Comparison of ENCODE assay signal across 8 cellular contexts in the genomic region with DNA sequence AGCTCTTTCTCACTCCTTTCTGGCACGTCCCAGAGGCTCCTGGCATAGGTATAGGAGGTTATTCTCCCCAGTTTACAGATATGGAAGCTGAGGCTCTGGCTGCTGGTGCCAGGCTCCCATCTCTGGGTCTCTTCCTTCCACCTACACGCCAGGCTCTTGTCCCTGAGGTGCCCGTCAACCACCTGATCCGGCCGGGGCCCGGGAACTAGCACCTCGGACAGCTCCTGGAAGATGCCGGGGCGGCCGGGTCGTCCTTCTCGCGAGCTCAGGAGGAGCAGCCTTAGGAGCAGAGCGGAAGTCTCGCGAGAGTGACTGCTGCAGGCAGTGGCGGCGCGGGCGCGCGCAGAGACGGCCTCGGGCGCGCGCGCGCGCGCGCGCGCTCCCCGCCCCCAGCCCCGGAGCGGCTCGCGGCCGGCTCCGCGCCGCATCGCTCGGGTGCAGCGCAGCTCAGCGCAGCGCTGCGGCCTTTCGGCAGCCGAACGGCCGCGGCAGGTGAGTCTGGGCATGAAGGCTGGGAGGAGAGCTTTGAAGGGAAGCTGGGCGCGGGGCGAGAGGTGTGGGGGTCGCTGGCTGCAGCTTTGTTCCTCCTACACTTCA. TPM values are rescaled to one million over a fixed set of nuclear protein-coding genes. Genes with fewer than 3 reads are reported as not detected.
DNase-seq lines count a peak whose midpoint lies in the region; ATAC-seq and TF ChIP-seq lines count a peak whose summit lies in the region.

A gene with protein sequence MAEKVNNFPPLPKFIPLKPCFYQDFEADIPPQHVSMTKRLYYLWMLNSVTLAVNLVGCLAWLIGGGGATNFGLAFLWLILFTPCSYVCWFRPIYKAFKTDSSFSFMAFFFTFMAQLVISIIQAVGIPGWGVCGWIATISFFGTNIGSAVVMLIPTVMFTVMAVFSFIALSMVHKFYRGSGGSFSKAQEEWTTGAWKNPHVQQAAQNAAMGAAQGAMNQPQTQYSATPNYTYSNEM (plus strand): TSS at position 382 of the 597 bp plus-strand sequence. CDS start 16,277 bp downstream, outside the sequence.

- no peaks in the 10 kb centered on the region for H3K9me3 ChIP-seq in left lung

- CTCF ChIA-PET in activated CD4-positive, alpha-beta memory T cell treated with anti-CD3 and anti-CD28 coated beads for 36 hours (lab: Charles Lee) = interaction anchor here (1.1 to 2.2 kb wide), 8 partner anchors 12 to 363 kb away, joined by 3 to 6 read pairs (median 4); a partner anchor contains a TSS

- POLR2A ChIA-PET in activated CD4-positive, alpha-beta memory T cell treated with anti-CD3 and anti-CD28 coated beads for 36 hours (lab: Charles Lee) = interaction anchor here (0.6 to 1.1 kb wide), 2 partner anchors 28 to 105 kb away, joined by 3 to 4 read pairs; a partner anchor contains a TSS

- H3K27ac Mint-ChIP-seq in activated CD4-positive, alpha-beta memory T cell treated with anti-CD3 and anti-CD28 coated beads for 36 hours = no peak within 1 kb of the TSS

- H3K4me3 Mint-ChIP-seq in activated CD4-positive, alpha-beta memory T cell treated with anti-CD3 and anti-CD28 coated beads for 36 hours = peak within 1 kb of the TSS; percentile 58

- H3K4me3 ChIP-seq in dorsolateral prefrontal cortex (peak within 1 kb of the TSS; percentile 64 to 97 (median 87)), left lung (peak within 1 kb of the TSS; percentile 51 to 69)

- TF ChIP-seq CTCF in dorsolateral prefrontal cortex (IDR thresholded peaks at IDR 0.05 in 54 of 56, conservative IDR thresholded peaks at IDR 0.05 in 2 of 56; ENCODE audit: low read depth in 1 of 56, partially characterized antibody in 56 of 56) (peak in 7 of 56 donors; percentile 9 to 29 (median 17)), left lung (IDR thresholded peaks at IDR 0.05) (no peak)

- H3K27me3 ChIP-seq in dorsolateral prefrontal cortex (no peaks in the 10 kb centered on the region), left lung (peaks cover 0 to 50% of the 10 kb centered on the region in 2 donors)

- H3K4me1 Mint-ChIP-seq in activated CD4-positive, alpha-beta memory T cell treated with anti-CD3 and anti-CD28 coated beads for 36 hours (ENCODE audit: low read depth) = peaks cover 10% of the 10 kb centered on the region

- H3K4me1 ChIP-seq in left lung = peaks cover 6 to 7% of the 10 kb centered on the region in 2 donors

- no peaks in the 10 kb centered on the region for H3K36me3 Mint-ChIP-seq in activated CD4-positive, alpha-beta memory T cell treated with anti-CD3 and anti-CD28 coated beads for 36 hours

- peak within 1 kb of the TSS; percentile 51 to 96 (median 90) for H3K27ac ChIP-seq in dorsolateral prefrontal cortex
- no peak within 1 kb of the TSS for H3K27ac ChIP-seq in left lung

- DNase-seq in NCI-H748 treated with DMSO at 0.1 percent for 48 hours (lab: John Stamatoyannopoulos, UW) (peak; percentile 58), dorsolateral prefrontal cortex (peak; percentile 89 to 99 (median 96)), left lung (peak; percentile 93 to 97)
- peak; percentile 94 for DNase-seq in activated CD4-positive, alpha-beta memory T cell treated with anti-CD3 and anti-CD28 coated beads for 36 hours
- DNase-seq in stimulated activated CD4-positive, alpha-beta T cell treated with anti-CD3 and anti-CD28 coated beads, Interleukin-1b, Interleukin-23, amount 100 ng/mL, for 48 hours = peak; percentile 93

- H3K36me3 ChIP-seq in left lung = no peaks in the 10 kb centered on the region

- no peaks in the 10 kb centered on the region for H3K9me3 Mint-ChIP-seq in activated CD4-positive, alpha-beta memory T cell treated with anti-CD3 and anti-CD28 coated beads for 36 hours

- peaks cover 24% of the 10 kb centered on the region for H3K27me3 Mint-ChIP-seq in activated CD4-positive, alpha-beta memory T cell treated with anti-CD3 and anti-CD28 coated beads for 36 hours

- intact Hi-C loops in activated CD4-positive, alpha-beta memory T cell treated with anti-CD3 and anti-CD28 coated beads for 36 hours (cut with micrococcal nuclease) = no loop called here
- intact Hi-C loops in dorsolateral prefrontal cortex (cut with DNase I) (loop anchor here (1.0 to 5.0 kb wide), 3 partner anchors 28 to 48 kb away; a partner anchor contains a TSS), left lung (cut with DNase I) (no loop called here)

- peak; percentile 73 for ATAC-seq in GM18520 (IDR thresholded peaks at IDR 0.05; ENCODE audit: unreplicated experiment)
- ATAC-seq in HG03571 (IDR thresholded peaks at IDR 0.05; ENCODE audit: unreplicated experiment) = peak; percentile 68
- ATAC-seq in left lung = peak; percentile 96
- no peak for ATAC-seq in GM18870 (IDR thresholded peaks at IDR 0.05; ENCODE audit: unreplicated experiment)

RNA-seq across cellular contexts. Expression of the gene that starts here (rescaled TPM):
- under 1 TPM; 0.19 to 0.33 TPM for total RNA-seq in activated CD4-positive, alpha-beta memory T cell treated with anti-CD3 and anti-CD28 coated beads for 36 hours
- total RNA-seq in dorsolateral prefrontal cortex (100 to 1,000 TPM; 158 to 432 (median 337) TPM), left lung (10 to 100 TPM in 1 of 2 donors, 1 to 10 TPM in 1; 1.9 to 20.1 TPM)

Comparison
In these comparisons a context has a peak if more than half of its experiments do, and no peak if none do; other contexts are left out.
1. RNA of the gene that starts here (total RNA-seq): 158 to 432 TPM in dorsolateral prefrontal cortex; 1.9 to 20.1 TPM in left lung and 0.19 to 0.33 TPM in activated CD4-positive, alpha-beta memory T cell treated with anti-CD3 and anti-CD28 coated beads for 36 hours; every median in the first group is over 4 times any median in the second.
2. Peak in DNase-seq in activated CD4-positive, alpha-beta memory T cell treated with anti-CD3 and anti-CD28 coated beads for 36 hours; RNA of the gene not detected or under 1 TPM.
3. H3K27ac ChIP-seq: peak in dorsolateral prefrontal cortex (59 of 59); none in left lung (0 of 2).
4. intact Hi-C loops: an anchor here in dorsolateral prefrontal cortex (1.0 to 5.0 kb wide); none called in activated CD4-positive, alpha-beta memory T cell treated with anti-CD3 and anti-CD28 coated beads for 36 hours and left lung.
5. Peak in every context shown above with its lines, with median percentiles within 50 percentile points of each other: DNase-seq.